Comparison of ENCODE assay signal across 1 cellular context in the genomic region with DNA sequence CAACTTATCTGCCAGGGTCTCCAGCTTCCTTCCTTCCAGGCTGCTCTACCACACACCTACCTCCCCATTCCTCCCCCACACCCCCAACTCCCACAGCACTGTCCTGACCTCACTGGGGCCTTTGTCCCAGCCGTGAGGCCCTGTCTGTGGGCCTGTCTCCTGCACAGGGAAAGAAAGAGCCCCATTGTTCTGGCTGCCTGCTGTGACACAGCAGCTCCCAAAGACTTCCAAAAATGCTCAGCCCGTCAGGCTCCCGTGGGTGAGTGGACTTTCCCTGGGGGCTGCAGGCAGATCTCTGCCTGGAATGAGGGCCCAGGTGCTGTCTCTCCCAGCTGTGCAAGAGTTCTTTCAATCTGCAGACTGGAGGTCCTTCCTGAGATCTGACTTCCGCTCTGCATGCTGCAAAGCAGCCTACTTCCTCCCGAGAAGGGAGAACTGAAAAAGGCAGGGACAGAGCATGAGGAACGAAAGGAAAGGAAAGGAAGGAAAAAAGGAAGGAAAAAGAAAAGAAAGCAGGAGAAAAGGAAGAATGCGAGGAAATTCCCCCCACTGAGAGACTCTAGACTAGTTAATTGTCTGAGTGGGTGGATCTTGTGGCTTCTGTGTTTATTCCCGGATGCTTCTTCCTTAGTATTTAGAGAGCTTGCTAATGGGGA.
TF ChIP-seq lines count a peak whose summit lies in the region.

No MANE protein-coding gene starts in this region.

TF ChIP-seq in HepG2, 621 proteins besides CTCF, POLR2A, EP300 and RAD21 (continued from another document and continues in another):
- no peak for TF ChIP-seq BORCS8-MEF2B (CRISPR knock-in tag; IDR thresholded peaks at IDR 0.05)
- peak; percentile 53; the same call in 1 of the 2 replicates for TF ChIP-seq GATAD2A (CRISPR knock-in tag; IDR thresholded peaks at IDR 0.05)
- no peak for TF ChIP-seq CCAR2 (optimal IDR thresholded peaks at IDR 0.05; ENCODE audit: low read depth, low read length)
- TF ChIP-seq SUZ12 (IDR thresholded peaks at IDR 0.05; ENCODE audit: low read depth, low read length), result no peak
- TF ChIP-seq CREB1 (IDR thresholded peaks at IDR 0.05), result no peak
- TF ChIP-seq CREB1 (CRISPR knock-in tag; IDR thresholded peaks at IDR 0.05), result no peak
- TF ChIP-seq, protein P1, sequence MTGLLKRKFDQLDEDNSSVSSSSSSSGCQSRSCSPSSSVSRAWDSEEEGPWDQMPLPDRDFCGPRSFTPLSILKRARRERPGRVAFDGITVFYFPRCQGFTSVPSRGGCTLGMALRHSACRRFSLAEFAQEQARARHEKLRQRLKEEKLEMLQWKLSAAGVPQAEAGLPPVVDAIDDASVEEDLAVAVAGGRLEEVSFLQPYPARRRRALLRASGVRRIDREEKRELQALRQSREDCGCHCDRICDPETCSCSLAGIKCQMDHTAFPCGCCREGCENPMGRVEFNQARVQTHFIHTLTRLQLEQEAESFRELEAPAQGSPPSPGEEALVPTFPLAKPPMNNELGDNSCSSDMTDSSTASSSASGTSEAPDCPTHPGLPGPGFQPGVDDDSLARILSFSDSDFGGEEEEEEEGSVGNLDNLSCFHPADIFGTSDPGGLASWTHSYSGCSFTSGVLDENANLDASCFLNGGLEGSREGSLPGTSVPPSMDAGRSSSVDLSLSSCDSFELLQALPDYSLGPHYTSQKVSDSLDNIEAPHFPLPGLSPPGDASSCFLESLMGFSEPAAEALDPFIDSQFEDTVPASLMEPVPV (CRISPR knock-in tag; IDR thresholded peaks at IDR 0.05), result no peak
- peak; percentile 42; the same call in 1 of the 2 replicates for TF ChIP-seq RXRB (CRISPR knock-in tag; IDR thresholded peaks at IDR 0.05; ENCODE audit: borderline replicate concordance)
- no peak for TF ChIP-seq HNRNPH1 (optimal IDR thresholded peaks at IDR 0.05; ENCODE audit: low read depth, low read length)
- no peak for TF ChIP-seq SMYD3 (CRISPR knock-in tag; IDR thresholded peaks at IDR 0.05)
- TF ChIP-seq, protein P2, sequence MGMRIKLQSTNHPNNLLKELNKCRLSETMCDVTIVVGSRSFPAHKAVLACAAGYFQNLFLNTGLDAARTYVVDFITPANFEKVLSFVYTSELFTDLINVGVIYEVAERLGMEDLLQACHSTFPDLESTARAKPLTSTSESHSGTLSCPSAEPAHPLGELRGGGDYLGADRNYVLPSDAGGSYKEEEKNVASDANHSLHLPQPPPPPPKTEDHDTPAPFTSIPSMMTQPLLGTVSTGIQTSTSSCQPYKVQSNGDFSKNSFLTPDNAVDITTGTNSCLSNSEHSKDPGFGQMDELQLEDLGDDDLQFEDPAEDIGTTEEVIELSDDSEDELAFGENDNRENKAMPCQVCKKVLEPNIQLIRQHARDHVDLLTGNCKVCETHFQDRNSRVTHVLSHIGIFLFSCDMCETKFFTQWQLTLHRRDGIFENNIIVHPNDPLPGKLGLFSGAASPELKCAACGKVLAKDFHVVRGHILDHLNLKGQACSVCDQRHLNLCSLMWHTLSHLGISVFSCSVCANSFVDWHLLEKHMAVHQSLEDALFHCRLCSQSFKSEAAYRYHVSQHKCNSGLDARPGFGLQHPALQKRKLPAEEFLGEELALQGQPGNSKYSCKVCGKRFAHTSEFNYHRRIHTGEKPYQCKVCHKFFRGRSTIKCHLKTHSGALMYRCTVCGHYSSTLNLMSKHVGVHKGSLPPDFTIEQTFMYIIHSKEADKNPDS (CRISPR knock-in tag; IDR thresholded peaks at IDR 0.05), result no peak
- no peak for TF ChIP-seq EZH2 (conservative IDR thresholded peaks at IDR 0.05; ENCODE audit: low read depth, low read length)
- TF ChIP-seq ZNF12 (CRISPR knock-in tag; IDR thresholded peaks at IDR 0.05), result no peak
- TF ChIP-seq ZNF317 (CRISPR knock-in tag; IDR thresholded peaks at IDR 0.05), result 0 out of 2 replicates have a peak, but pooled peaks have one; percentile 28
- TF ChIP-seq, protein P3, sequence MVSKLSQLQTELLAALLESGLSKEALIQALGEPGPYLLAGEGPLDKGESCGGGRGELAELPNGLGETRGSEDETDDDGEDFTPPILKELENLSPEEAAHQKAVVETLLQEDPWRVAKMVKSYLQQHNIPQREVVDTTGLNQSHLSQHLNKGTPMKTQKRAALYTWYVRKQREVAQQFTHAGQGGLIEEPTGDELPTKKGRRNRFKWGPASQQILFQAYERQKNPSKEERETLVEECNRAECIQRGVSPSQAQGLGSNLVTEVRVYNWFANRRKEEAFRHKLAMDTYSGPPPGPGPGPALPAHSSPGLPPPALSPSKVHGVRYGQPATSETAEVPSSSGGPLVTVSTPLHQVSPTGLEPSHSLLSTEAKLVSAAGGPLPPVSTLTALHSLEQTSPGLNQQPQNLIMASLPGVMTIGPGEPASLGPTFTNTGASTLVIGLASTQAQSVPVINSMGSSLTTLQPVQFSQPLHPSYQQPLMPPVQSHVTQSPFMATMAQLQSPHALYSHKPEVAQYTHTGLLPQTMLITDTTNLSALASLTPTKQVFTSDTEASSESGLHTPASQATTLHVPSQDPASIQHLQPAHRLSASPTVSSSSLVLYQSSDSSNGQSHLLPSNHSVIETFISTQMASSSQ (IDR thresholded peaks at IDR 0.05; ENCODE audit: low read depth), result no peak
- TF ChIP-seq, protein P3 (CRISPR knock-in tag; IDR thresholded peaks at IDR 0.05; ENCODE audit: borderline replicate concordance), result no peak
- TF ChIP-seq THAP11 (CRISPR knock-in tag; IDR thresholded peaks at IDR 0.05), result no peak
- TF ChIP-seq ZNF567 (CRISPR knock-in tag; IDR thresholded peaks at IDR 0.05; ENCODE audit: borderline replicate concordance), result no peak
- TF ChIP-seq PHB2 (IDR thresholded peaks at IDR 0.05; ENCODE audit: partially characterized antibody), result no peak
- no peak for TF ChIP-seq DR1 (CRISPR knock-in tag; IDR thresholded peaks at IDR 0.05)
- TF ChIP-seq ZNF484 (CRISPR knock-in tag; IDR thresholded peaks at IDR 0.05; ENCODE audit: borderline replicate concordance, low read depth), result no peak
- no peak for TF ChIP-seq CENPT (CRISPR knock-in tag; IDR thresholded peaks at IDR 0.05; ENCODE audit: low read depth)
- TF ChIP-seq ZNF850 (CRISPR knock-in tag; conservative IDR thresholded peaks at IDR 0.05), result no peak
- no peak for TF ChIP-seq TP53 (CRISPR knock-in tag; conservative IDR thresholded peaks at IDR 0.05)
- TF ChIP-seq HNRNPK (IDR thresholded peaks at IDR 0.05; ENCODE audit: low read depth, low read length, poor library complexity, severe bottlenecking), result peak; percentile 1
- no peak for TF ChIP-seq ZNF510 (CRISPR knock-in tag; IDR thresholded peaks at IDR 0.05; ENCODE audit: low read depth)
- no peak for TF ChIP-seq ZNF572 (CRISPR knock-in tag; IDR thresholded peaks at IDR 0.05)
- TF ChIP-seq ZNF746 (CRISPR knock-in tag; IDR thresholded peaks at IDR 0.05), result no peak
- TF ChIP-seq ZNF546 (CRISPR knock-in tag; conservative IDR thresholded peaks at IDR 0.05), result 0 out of 2 replicates have a peak, but pooled peaks have one; percentile 5
- no peak for TF ChIP-seq SPEN (CRISPR knock-in tag; IDR thresholded peaks at IDR 0.05; ENCODE audit: low read depth)
- no peak for TF ChIP-seq RFX1 (IDR thresholded peaks at IDR 0.05)
- no peak; the same call in 1 of the 2 replicates for TF ChIP-seq BRD4 (CRISPR knock-in tag; IDR thresholded peaks at IDR 0.05)
- TF ChIP-seq, protein P4, sequence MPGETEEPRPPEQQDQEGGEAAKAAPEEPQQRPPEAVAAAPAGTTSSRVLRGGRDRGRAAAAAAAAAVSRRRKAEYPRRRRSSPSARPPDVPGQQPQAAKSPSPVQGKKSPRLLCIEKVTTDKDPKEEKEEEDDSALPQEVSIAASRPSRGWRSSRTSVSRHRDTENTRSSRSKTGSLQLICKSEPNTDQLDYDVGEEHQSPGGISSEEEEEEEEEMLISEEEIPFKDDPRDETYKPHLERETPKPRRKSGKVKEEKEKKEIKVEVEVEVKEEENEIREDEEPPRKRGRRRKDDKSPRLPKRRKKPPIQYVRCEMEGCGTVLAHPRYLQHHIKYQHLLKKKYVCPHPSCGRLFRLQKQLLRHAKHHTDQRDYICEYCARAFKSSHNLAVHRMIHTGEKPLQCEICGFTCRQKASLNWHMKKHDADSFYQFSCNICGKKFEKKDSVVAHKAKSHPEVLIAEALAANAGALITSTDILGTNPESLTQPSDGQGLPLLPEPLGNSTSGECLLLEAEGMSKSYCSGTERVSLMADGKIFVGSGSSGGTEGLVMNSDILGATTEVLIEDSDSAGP (CRISPR knock-in tag; IDR thresholded peaks at IDR 0.05; ENCODE audit: borderline replicate concordance), result 0 out of 2 replicates have a peak, but pooled peaks have one; percentile 2
- no peak for TF ChIP-seq TGIF2 (CRISPR knock-in tag; IDR thresholded peaks at IDR 0.05)
- TF ChIP-seq, protein P5, sequence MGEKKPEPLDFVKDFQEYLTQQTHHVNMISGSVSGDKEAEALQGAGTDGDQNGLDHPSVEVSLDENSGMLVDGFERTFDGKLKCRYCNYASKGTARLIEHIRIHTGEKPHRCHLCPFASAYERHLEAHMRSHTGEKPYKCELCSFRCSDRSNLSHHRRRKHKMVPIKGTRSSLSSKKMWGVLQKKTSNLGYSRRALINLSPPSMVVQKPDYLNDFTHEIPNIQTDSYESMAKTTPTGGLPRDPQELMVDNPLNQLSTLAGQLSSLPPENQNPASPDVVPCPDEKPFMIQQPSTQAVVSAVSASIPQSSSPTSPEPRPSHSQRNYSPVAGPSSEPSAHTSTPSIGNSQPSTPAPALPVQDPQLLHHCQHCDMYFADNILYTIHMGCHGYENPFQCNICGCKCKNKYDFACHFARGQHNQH (CRISPR knock-in tag; IDR thresholded peaks at IDR 0.05), result no peak
- TF ChIP-seq ZNF274 (CRISPR knock-in tag; IDR thresholded peaks at IDR 0.05), result no peak
- TF ChIP-seq, protein P6, sequence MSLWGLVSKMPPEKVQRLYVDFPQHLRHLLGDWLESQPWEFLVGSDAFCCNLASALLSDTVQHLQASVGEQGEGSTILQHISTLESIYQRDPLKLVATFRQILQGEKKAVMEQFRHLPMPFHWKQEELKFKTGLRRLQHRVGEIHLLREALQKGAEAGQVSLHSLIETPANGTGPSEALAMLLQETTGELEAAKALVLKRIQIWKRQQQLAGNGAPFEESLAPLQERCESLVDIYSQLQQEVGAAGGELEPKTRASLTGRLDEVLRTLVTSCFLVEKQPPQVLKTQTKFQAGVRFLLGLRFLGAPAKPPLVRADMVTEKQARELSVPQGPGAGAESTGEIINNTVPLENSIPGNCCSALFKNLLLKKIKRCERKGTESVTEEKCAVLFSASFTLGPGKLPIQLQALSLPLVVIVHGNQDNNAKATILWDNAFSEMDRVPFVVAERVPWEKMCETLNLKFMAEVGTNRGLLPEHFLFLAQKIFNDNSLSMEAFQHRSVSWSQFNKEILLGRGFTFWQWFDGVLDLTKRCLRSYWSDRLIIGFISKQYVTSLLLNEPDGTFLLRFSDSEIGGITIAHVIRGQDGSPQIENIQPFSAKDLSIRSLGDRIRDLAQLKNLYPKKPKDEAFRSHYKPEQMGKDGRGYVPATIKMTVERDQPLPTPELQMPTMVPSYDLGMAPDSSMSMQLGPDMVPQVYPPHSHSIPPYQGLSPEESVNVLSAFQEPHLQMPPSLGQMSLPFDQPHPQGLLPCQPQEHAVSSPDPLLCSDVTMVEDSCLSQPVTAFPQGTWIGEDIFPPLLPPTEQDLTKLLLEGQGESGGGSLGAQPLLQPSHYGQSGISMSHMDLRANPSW (CRISPR knock-in tag; IDR thresholded peaks at IDR 0.05; ENCODE audit: borderline replicate concordance), result no peak
- peak; percentile 92 for TF ChIP-seq RCOR2 (CRISPR knock-in tag; IDR thresholded peaks at IDR 0.05)
- no peak; the same call in 1 of the 2 replicates for TF ChIP-seq ZNF614 (CRISPR knock-in tag; IDR thresholded peaks at IDR 0.05; ENCODE audit: borderline replicate concordance)
- TF ChIP-seq, protein P7, sequence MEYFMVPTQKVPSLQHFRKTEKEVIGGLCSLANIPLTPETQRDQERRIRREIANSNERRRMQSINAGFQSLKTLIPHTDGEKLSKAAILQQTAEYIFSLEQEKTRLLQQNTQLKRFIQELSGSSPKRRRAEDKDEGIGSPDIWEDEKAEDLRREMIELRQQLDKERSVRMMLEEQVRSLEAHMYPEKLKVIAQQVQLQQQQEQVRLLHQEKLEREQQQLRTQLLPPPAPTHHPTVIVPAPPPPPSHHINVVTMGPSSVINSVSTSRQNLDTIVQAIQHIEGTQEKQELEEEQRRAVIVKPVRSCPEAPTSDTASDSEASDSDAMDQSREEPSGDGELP (IDR thresholded peaks at IDR 0.05; ENCODE audit: borderline replicate concordance, low read depth), result peak; percentile 48
- TF ChIP-seq, protein P8, sequence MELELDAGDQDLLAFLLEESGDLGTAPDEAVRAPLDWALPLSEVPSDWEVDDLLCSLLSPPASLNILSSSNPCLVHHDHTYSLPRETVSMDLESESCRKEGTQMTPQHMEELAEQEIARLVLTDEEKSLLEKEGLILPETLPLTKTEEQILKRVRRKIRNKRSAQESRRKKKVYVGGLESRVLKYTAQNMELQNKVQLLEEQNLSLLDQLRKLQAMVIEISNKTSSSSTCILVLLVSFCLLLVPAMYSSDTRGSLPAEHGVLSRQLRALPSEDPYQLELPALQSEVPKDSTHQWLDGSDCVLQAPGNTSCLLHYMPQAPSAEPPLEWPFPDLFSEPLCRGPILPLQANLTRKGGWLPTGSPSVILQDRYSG (CRISPR knock-in tag; IDR thresholded peaks at IDR 0.05), result no peak
- TF ChIP-seq ZNF775 (CRISPR knock-in tag; IDR thresholded peaks at IDR 0.05; ENCODE audit: borderline replicate concordance), result no peak
- TF ChIP-seq RARA (CRISPR knock-in tag; IDR thresholded peaks at IDR 0.05), result peak; percentile 58
- no peak for TF ChIP-seq ZNF24 (IDR thresholded peaks at IDR 0.05)
- TF ChIP-seq ZNF20 (CRISPR knock-in tag; IDR thresholded peaks at IDR 0.05), result no peak
- TF ChIP-seq, protein P9, sequence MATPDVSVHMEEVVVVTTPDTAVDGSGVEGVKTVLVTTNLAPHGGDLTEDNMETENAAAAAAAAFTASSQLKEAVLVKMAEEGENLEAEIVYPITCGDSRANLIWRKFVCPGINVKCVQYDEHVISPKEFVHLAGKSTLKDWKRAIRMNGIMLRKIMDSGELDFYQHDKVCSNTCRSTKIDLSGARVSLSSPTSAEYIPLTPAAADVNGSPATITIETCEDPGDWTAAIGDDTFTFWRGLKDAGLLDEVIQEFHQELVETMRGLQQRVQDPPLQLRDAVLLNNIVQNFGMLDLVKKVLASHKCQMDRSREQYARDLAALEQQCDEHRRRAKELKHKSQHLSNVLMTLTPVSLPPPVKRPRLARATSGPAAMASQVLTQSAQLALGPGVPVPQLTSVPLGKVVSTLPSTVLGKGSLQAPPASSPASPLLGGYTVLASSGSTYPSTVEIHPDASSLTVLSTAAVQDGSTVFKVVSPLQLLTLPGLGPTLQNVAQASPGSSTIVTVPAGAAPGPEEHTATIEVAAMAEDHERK (CRISPR knock-in tag; IDR thresholded peaks at IDR 0.05; ENCODE audit: low read depth), result no peak
- no peak for TF ChIP-seq POLR2AphosphoS2 (IDR thresholded peaks at IDR 0.05; ENCODE audit: low read depth, low read length)
- TF ChIP-seq, protein P10, sequence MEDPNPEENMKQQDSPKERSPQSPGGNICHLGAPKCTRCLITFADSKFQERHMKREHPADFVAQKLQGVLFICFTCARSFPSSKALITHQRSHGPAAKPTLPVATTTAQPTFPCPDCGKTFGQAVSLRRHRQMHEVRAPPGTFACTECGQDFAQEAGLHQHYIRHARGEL (CRISPR knock-in tag; IDR thresholded peaks at IDR 0.05), result no peak
